18 cellular contexts compared by ENCODE assay signal in the genomic region with DNA sequence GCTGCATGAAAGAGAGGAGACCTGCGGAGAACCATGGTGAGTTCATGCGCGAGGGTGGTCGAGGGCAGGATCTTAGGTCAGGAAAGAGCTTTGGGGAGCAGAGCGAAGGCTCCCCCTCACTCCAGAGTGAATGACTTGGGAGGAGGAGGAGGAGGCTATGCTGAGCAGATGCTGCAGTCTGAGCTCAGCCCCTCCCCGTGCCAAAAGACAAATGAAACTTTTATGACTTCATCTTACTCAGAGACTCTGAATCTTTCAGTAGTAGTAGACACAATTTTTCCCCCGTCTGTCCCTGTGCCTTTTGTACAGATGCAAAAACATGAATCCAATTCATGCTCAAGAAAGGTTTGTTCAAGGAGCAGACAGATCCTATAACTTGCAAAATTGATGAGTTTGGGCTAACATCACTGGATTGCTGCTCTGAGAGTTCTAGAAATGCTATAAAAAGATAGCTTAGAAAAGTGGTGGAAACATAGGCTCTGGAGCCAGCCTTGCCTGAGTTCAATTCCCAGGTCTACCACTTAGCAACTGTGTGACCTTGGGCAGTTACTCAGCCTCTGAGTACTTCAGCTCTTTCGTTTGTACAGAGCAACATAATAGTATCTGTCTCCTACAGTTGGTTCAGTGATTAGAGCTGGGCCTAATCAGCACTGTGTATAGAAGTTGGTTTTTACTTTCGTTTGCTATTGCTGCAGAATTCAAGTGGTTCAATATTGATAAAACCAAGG.
DNase-seq lines count a peak whose midpoint lies in the region; ATAC-seq and TF ChIP-seq lines count a peak whose summit lies in the region.
"Had no signal": no experiment of that assay in that cellular context is flagged by ENCODE, and none has a peak within 500 bp of the region (broad histone marks: within the 10 kb centered on the region; RNA-seq: fewer than 3 reads in every experiment).

No MANE protein-coding gene starts in this region.

- no peak for TF ChIP-seq RAD21 in liver (IDR thresholded peaks at IDR 0.05)

- H3K36me3 ChIP-seq in liver (ENCODE audit: control insufficient read depth in 4 of 4, insufficient read depth in 3 of 4, low read depth in 1 of 4, low read length in 3 of 4): no peaks in the 10 kb centered on the region
- no peaks in the 10 kb centered on the region for H3K36me3 ChIP-seq in right lobe of liver
- H3K36me3 ChIP-seq in Peyer's patch: no peaks in the 10 kb centered on the region
- H3K36me3 ChIP-seq in vagina: no peaks in the 10 kb centered on the region
- no peaks in the 10 kb centered on the region for H3K36me3 ChIP-seq in CD8-positive, alpha-beta memory T cell (ENCODE audit: insufficient read depth, low read length)

- H3K36me3 Mint-ChIP-seq in CD8-positive, alpha-beta memory T cell: no peaks in the 10 kb centered on the region

- peaks cover 6 to 33% (median 19%) of the 10 kb centered on the region in 3 donors for H3K4me1 Mint-ChIP-seq in CD8-positive, alpha-beta memory T cell

- intact Hi-C loops in right lobe of liver (cut with DNase I) (no loop called here), vagina (cut with DNase I) (no loop called here)

- H3K4me3 Mint-ChIP-seq in CD8-positive, alpha-beta memory T cell: peak overlapping the region in 1 of 7 donors; percentile 5
- H3K4me3 Mint-ChIP-seq: nephron progenitor cell had no signal

- POLR2A ChIA-PET in CD8-positive, alpha-beta memory T cell (lab: Charles Lee): no interaction called here

- no peaks in the 10 kb centered on the region for H3K9me3 ChIP-seq in liver (ENCODE audit: control insufficient read depth in 4 of 4, low read length in 3 of 4)
- H3K9me3 ChIP-seq in right lobe of liver: no peaks in the 10 kb centered on the region
- H3K9me3 ChIP-seq in Peyer's patch: no peaks in the 10 kb centered on the region
- H3K9me3 ChIP-seq in vagina: no peaks in the 10 kb centered on the region
- no peaks in the 10 kb centered on the region for H3K9me3 ChIP-seq in CD8-positive, alpha-beta memory T cell (ENCODE audit: low read length)

- no peak for ATAC-seq in right lobe of liver
- no peak for ATAC-seq in HG03469 (IDR thresholded peaks at IDR 0.05; ENCODE audit: unreplicated experiment)

- TF ChIP-seq CTCF in liver (IDR thresholded peaks at IDR 0.05; ENCODE audit: low read depth, low read length, missing input control) (no peak), right lobe of liver (IDR thresholded peaks at IDR 0.05) (no peak), Peyer's patch (IDR thresholded peaks at IDR 0.05) (no peak), vagina (IDR thresholded peaks at IDR 0.05) (no peak)

- H3K27ac ChIP-seq in liver (ENCODE audit: low read depth in 1 of 2, low read length in 2 of 2) (peak overlapping the region; percentile 10 to 11), right lobe of liver (no peak overlapping the region), Peyer's patch (peak overlapping the region in 3 of 4 donors; percentile 2 to 45 (median 6)), vagina (peak overlapping the region; percentile 87)
- H3K27ac ChIP-seq in CD8-positive, alpha-beta memory T cell (ENCODE audit: low read depth, low read length): no peak overlapping the region
- H3K27ac ChIP-seq: C4-2B, VCaP had no signal

- no peak overlapping the region for H3K4me3 ChIP-seq in liver (ENCODE audit: low read depth in 1 of 3, low read length in 3 of 3)
- no peak overlapping the region for H3K4me3 ChIP-seq in right lobe of liver
- no peak overlapping the region for H3K4me3 ChIP-seq in Peyer's patch
- H3K4me3 ChIP-seq in vagina: no peak overlapping the region
- no peak overlapping the region for H3K4me3 ChIP-seq in CD8-positive, alpha-beta memory T cell (ENCODE audit: low read length)

- WGBS in liver: 82% methylated on average over 9 of the region's 9 CpGs
- WGBS in right lobe of liver (ENCODE audit: insufficient coverage, low coverage, low lambda C conversion rate, missing lambda C conversion rate): 71% methylated on average over 9 of the region's 9 CpGs

- H3K9me3 Mint-ChIP-seq in CD8-positive, alpha-beta memory T cell: no peaks in the 10 kb centered on the region

- peaks cover 0 to 3% of the 10 kb centered on the region in 2 donors for H3K27me3 Mint-ChIP-seq in CD8-positive, alpha-beta memory T cell

- H3K4me1 ChIP-seq in liver (ENCODE audit: control insufficient read depth in 4 of 4, insufficient read depth in 4 of 4, low read length in 3 of 4) (no peaks in the 10 kb centered on the region), right lobe of liver (no peaks in the 10 kb centered on the region), Peyer's patch (peaks cover 0 to 6% (median 0%) of the 10 kb centered on the region in 4 donors), vagina (peaks cover 37% of the 10 kb centered on the region)
- no peaks in the 10 kb centered on the region for H3K4me1 ChIP-seq in CD8-positive, alpha-beta memory T cell (ENCODE audit: insufficient read depth, low read length)

- CTCF ChIA-PET in CD8-positive, alpha-beta memory T cell (lab: Charles Lee): interaction anchor here (1.1 kb wide), 1 partner anchor 133 kb away, joined by 3 read pairs; no protein-coding TSS in a partner anchor

- H3K27ac Mint-ChIP-seq in CD8-positive, alpha-beta memory T cell: peak overlapping the region in 4 of 8 donors; percentile 3 to 76 (median 40)

- DNase-seq in right lobe of liver (no peak), Peyer's patch (no peak), iris pigment epithelial cell (ENCODE audit: low read depth) (peak; percentile 16), vagina (ENCODE audit: extremely low spot score in 2 of 2) (no peak), T-helper 9 cell (no peak)
- no peak for DNase-seq in CD8-positive, alpha-beta memory T cell
- DNase-seq: activated gamma-delta T cell; cortex of kidney; kidney; NCI-H1092 treated with DMSO at 0.1 percent for 48 hours; NCI-H510A treated with DMSO at 0.1 percent for 48 hours; nephron progenitor cell; SIG-M5; stimulated activated CD8-positive, alpha-beta memory T cell treated with anti-CD3 and anti-CD28 coated beads, Interleukin-4, amount 100 ng/mL, for 48 hours had no signal

- no peaks in the 10 kb centered on the region for H3K27me3 ChIP-seq in liver (ENCODE audit: control insufficient read depth in 4 of 4, insufficient read depth in 4 of 4, low read length in 3 of 4)
- H3K27me3 ChIP-seq in right lobe of liver: no peaks in the 10 kb centered on the region
- no peaks in the 10 kb centered on the region for H3K27me3 ChIP-seq in Peyer's patch
- H3K27me3 ChIP-seq in vagina: no peaks in the 10 kb centered on the region
- no peaks in the 10 kb centered on the region for H3K27me3 ChIP-seq in CD8-positive, alpha-beta memory T cell (ENCODE audit: insufficient read depth, low read length, poor library complexity, severe bottlenecking)

- TF ChIP-seq POLR2A in right lobe of liver (IDR thresholded peaks at IDR 0.05): no peak
- no peak for TF ChIP-seq POLR2A in Peyer's patch (IDR thresholded peaks at IDR 0.05)
- TF ChIP-seq POLR2A in vagina (IDR thresholded peaks at IDR 0.05): no peak

- H3K9ac ChIP-seq in liver (ENCODE audit: low read depth in 1 of 2, low read length in 2 of 2): no peak overlapping the region

TF ChIP-seq in liver, 16 proteins besides CTCF, POLR2A, EP300 and RAD21:
- TF ChIP-seq, protein P1, sequence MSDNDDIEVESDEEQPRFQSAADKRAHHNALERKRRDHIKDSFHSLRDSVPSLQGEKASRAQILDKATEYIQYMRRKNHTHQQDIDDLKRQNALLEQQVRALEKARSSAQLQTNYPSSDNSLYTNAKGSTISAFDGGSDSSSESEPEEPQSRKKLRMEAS (IDR thresholded peaks at IDR 0.05): no peak
- TF ChIP-seq HNF4G (IDR thresholded peaks at IDR 0.05) (no peak), GABPA (IDR thresholded peaks at IDR 0.05 in 1 of 2, conservative IDR thresholded peaks at IDR 0.05 in 1 of 2) (no peak), HNF4A (conservative IDR thresholded peaks at IDR 0.05) (no peak)

Comparison
In these comparisons a context has a peak if more than half of its experiments do, and no peak if none do; other contexts are left out.
1. H3K27ac ChIP-seq: peak in liver (2 of 2), Peyer's patch (3 of 4) and vagina (single experiment); none in right lobe of liver (0 of 3) and CD8-positive, alpha-beta memory T cell (single experiment).